In the genomic region with DNA sequence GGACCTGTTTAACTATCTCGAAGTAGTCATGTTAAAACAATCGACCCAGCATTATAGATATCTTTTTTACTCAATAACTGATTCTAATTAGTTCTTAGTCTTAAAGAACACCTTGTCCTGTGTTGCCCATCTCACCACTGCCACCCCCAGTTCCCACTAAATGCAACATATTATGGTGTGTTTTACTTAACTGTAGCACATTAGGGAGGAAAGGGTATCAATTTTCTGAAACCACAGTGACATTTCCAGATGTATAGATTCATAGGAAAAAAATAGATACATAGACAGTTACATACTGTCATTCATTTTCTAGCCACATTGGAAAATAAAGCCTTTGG, we compare ENCODE assay signal across 19 cellular contexts.
DNase-seq lines count a peak whose midpoint lies in the region; ATAC-seq and TF ChIP-seq lines count a peak whose summit lies in the region.
"Had no signal": no experiment of that assay in that cellular context is flagged by ENCODE, and none has a peak within 500 bp of the region (broad histone marks: within the 10 kb centered on the region; RNA-seq: fewer than 3 reads in every experiment).

No MANE protein-coding gene starts in this region.

- peaks cover 10% of the 10 kb centered on the region for H3K4me1 Mint-ChIP-seq in Calu3 (ENCODE audit: low read depth, unreplicated experiment)
- H3K4me1 Mint-ChIP-seq in IgD-negative memory B cell: peaks cover 16 to 22% (median 22%) of the 10 kb centered on the region in 3 donors
- peaks cover 12% of the 10 kb centered on the region for H3K4me1 Mint-ChIP-seq in activated T-helper 17 cell treated with anti-CD3 and anti-CD28 coated beads, Interleukin-2, amount 50 U/mL, for 72 hours
- H3K4me1 Mint-ChIP-seq in nephron progenitor cell: peaks cover 20% of the 10 kb centered on the region

- no TSS peak for BruUV-seq in Calu3 (replicated peaks; lab: Mats Ljungman, UMichigan)

- intact Hi-C loops in Calu3 (cut with micrococcal nuclease; ENCODE audit: unreplicated experiment): loop anchor here (5.0 kb wide), 1 partner anchor 225 kb away; no protein-coding TSS in a partner anchor

- H3F3A ChIP-seq in SU-DHL-6 (ENCODE audit: insufficient read depth): peaks cover 11% of the 10 kb centered on the region

- H3K27me3 Mint-ChIP-seq in Calu3 (ENCODE audit: unreplicated experiment): no peaks in the 10 kb centered on the region
- peaks cover 63% of the 10 kb centered on the region for H3K27me3 Mint-ChIP-seq in IgD-negative memory B cell
- H3K27me3 Mint-ChIP-seq in activated T-helper 17 cell treated with anti-CD3 and anti-CD28 coated beads, Interleukin-2, amount 50 U/mL, for 72 hours: peaks cover 63% of the 10 kb centered on the region
- peaks cover 92% of the 10 kb centered on the region for H3K27me3 Mint-ChIP-seq in nephron progenitor cell (ENCODE audit: low read depth, poor library complexity)

- H3K9me3 ChIP-seq in SU-DHL-6 (ENCODE audit: insufficient read depth, low read length): no peaks in the 10 kb centered on the region
- H3K9me3 ChIP-seq in iPS-18a (ENCODE audit: control insufficient read depth, low read depth, low read length): no peaks in the 10 kb centered on the region
- H3K9me3 ChIP-seq: breast epithelium, thyroid gland had no signal

- H3K79me2 ChIP-seq in SU-DHL-6 (ENCODE audit: insufficient read depth, low read length): no peaks in the 10 kb centered on the region

- DNase-seq in Calu3 (no peak), COLO829 (ENCODE audit: low spot score) (no peak), nephron progenitor cell (no peak)
- DNase-seq: activated CD4-positive, alpha-beta T cell treated with anti-CD3 and anti-CD28 coated beads, Interleukin-2, amount 50 U/mL, for 4 hours; activated naive CD4-positive, alpha-beta T cell treated with anti-CD3 and anti-CD28 coated beads, Interleukin-2, amount 50 U/mL, for 16 hours; effector CD8-positive, alpha-beta T cell; hippocampal formation; IMR-90; NCI-H1417 treated with DMSO at 0.1 percent for 48 hours; stimulated activated CD4-positive, alpha-beta T cell treated with anti-CD3 and anti-CD28 coated beads, Interleukin-4, amount 100 ng/mL, for 4 hours; thyroid gland had no signal

- H3K4me3 ChIP-seq in SU-DHL-6 (ENCODE audit: insufficient read depth, low read length, poor library complexity, severe bottlenecking) (no peak overlapping the region), iPS-18a (ENCODE audit: low read length) (peak overlapping the region; percentile 44)
- H3K4me3 ChIP-seq: thyroid gland had no signal

- CTCF ChIA-PET in Calu3 (lab: Charles Lee): no interaction called here

- H3K36me3 ChIP-seq in SU-DHL-6 (ENCODE audit: low read length) (no peaks in the 10 kb centered on the region), iPS-18a (ENCODE audit: control insufficient read depth, low read depth, low read length) (no peaks in the 10 kb centered on the region)
- H3K36me3 ChIP-seq: breast epithelium, thyroid gland had no signal

- no peak overlapping the region for H3K27ac Mint-ChIP-seq in Calu3 (ENCODE audit: unreplicated experiment)
- H3K27ac Mint-ChIP-seq in IgD-negative memory B cell: peak overlapping the region; percentile 84 to 95 (median 87)
- no peak overlapping the region for H3K27ac Mint-ChIP-seq in activated T-helper 17 cell treated with anti-CD3 and anti-CD28 coated beads, Interleukin-2, amount 50 U/mL, for 72 hours
- H3K27ac Mint-ChIP-seq in nephron progenitor cell: no peak overlapping the region
- H3K27ac Mint-ChIP-seq: progenitor cell of endocrine pancreas had no signal

- no peak overlapping the region for H2AFZ ChIP-seq in SU-DHL-6 (ENCODE audit: low read depth, low read length, severe bottlenecking)

- no peaks in the 10 kb centered on the region for H4K20me1 ChIP-seq in SU-DHL-6 (ENCODE audit: low read depth, low read length)

- no peaks in the 10 kb centered on the region for H3K9me3 Mint-ChIP-seq in Calu3 (ENCODE audit: low read depth, unreplicated experiment)
- H3K9me3 Mint-ChIP-seq in IgD-negative memory B cell: peaks cover 9 to 24% (median 15%) of the 10 kb centered on the region in 3 donors
- peaks cover 7% of the 10 kb centered on the region for H3K9me3 Mint-ChIP-seq in activated T-helper 17 cell treated with anti-CD3 and anti-CD28 coated beads, Interleukin-2, amount 50 U/mL, for 72 hours
- no peaks in the 10 kb centered on the region for H3K9me3 Mint-ChIP-seq in nephron progenitor cell

- H3K27me3 ChIP-seq in SU-DHL-6 (ENCODE audit: low read length) (no peaks in the 10 kb centered on the region), iPS-18a (ENCODE audit: control insufficient read depth, insufficient read depth, low read length) (peaks cover 96% of the 10 kb centered on the region)

- peak overlapping the region; percentile 59 for H3K4me2 ChIP-seq in SU-DHL-6 (ENCODE audit: low read depth, low read length, poor library complexity, severe bottlenecking)

- H3K27ac ChIP-seq in SU-DHL-6 (ENCODE audit: low read depth, low read length) (0 out of 2 replicates have a peak overlapping the region, but pooled peaks have one; percentile 52), iPS-18a (ENCODE audit: low read length) (no peak overlapping the region)
- H3K27ac ChIP-seq: breast epithelium, skin epidermis, thyroid gland had no signal

- H3K9me2 ChIP-seq in SU-DHL-6 (replicated peaks; ENCODE audit: insufficient read depth, low read length): no peaks in the 10 kb centered on the region

- H3K36me3 Mint-ChIP-seq in Calu3 (ENCODE audit: insufficient read depth, unreplicated experiment): peaks cover 16% of the 10 kb centered on the region
- H3K36me3 Mint-ChIP-seq in IgD-negative memory B cell: no peaks in the 10 kb centered on the region
- H3K36me3 Mint-ChIP-seq in activated T-helper 17 cell treated with anti-CD3 and anti-CD28 coated beads, Interleukin-2, amount 50 U/mL, for 72 hours (ENCODE audit: low read depth): peaks cover 7% of the 10 kb centered on the region
- no peaks in the 10 kb centered on the region for H3K36me3 Mint-ChIP-seq in nephron progenitor cell (ENCODE audit: low read depth)

- H3K4me3 Mint-ChIP-seq in Calu3 (ENCODE audit: low read depth, unreplicated experiment) (peak overlapping the region; percentile 93), IgD-negative memory B cell (peak overlapping the region in 1 of 4 donors; percentile 70), nephron progenitor cell (no peak overlapping the region)
- H3K4me3 Mint-ChIP-seq in activated T-helper 17 cell treated with anti-CD3 and anti-CD28 coated beads, Interleukin-2, amount 50 U/mL, for 72 hours: no peak overlapping the region

- ATAC-seq in HG02798 (IDR thresholded peaks at IDR 0.05; ENCODE audit: poor library complexity, unreplicated experiment): no peak
- ATAC-seq in activated T-helper 17 cell treated with anti-CD3 and anti-CD28 coated beads, Interleukin-2, amount 50 U/mL, for 72 hours (replicated peaks): no peak

- peaks cover 66% of the 10 kb centered on the region for H3K4me1 ChIP-seq in iPS-18a (ENCODE audit: control insufficient read depth, low read depth, low read length)

- H3K9ac ChIP-seq in SU-DHL-6 (ENCODE audit: low read length): no peak overlapping the region
- H3K9ac ChIP-seq in iPS-18a (ENCODE audit: low read length): no peak overlapping the region

- TF ChIP-seq CTCF in Calu3 (IDR thresholded peaks at IDR 0.05; ENCODE audit: unreplicated experiment) (no peak), SU-DHL-6 (IDR thresholded peaks at IDR 0.05; ENCODE audit: insufficient read depth, low read length, poor library complexity, severe bottlenecking) (no peak), nephron progenitor cell (IDR thresholded peaks at IDR 0.05) (no peak)

Comparison
In these comparisons a context has a peak if more than half of its experiments do, and no peak if none do; other contexts are left out.
1. H3K27ac Mint-ChIP-seq: peak in IgD-negative memory B cell (3 of 3); none in Calu3 (single experiment), activated T-helper 17 cell treated with anti-CD3 and anti-CD28 coated beads, Interleukin-2, amount 50 U/mL, for 72 hours (single experiment) and nephron progenitor cell (single experiment).